Comparison of ENCODE assay signal across 1 cellular context in the genomic region with DNA sequence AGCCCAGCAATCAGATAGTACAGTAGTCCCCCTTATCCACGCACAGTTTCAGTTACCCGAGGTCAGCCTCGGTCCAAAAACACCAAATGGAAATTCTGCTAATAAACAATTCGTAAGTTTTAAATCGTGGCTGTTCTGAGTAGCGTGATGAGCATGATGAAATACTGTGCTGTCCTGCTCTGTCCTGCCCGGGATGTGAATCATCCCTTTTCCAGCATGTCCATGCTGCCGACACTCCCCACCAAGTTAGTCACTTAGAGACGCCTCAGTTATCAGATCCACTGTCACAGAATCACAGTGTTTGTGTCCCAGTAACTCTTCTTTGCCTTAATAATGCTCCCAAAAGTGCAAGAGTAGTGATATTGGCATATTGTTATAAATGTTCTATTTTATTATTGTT.
TF ChIP-seq lines count a peak whose summit lies in the region.

No MANE protein-coding gene starts in this region.

TF ChIP-seq in SK-N-SH, 30 proteins besides CTCF, POLR2A, EP300 and RAD21 (continued from another document):
- TF ChIP-seq, protein P1, sequence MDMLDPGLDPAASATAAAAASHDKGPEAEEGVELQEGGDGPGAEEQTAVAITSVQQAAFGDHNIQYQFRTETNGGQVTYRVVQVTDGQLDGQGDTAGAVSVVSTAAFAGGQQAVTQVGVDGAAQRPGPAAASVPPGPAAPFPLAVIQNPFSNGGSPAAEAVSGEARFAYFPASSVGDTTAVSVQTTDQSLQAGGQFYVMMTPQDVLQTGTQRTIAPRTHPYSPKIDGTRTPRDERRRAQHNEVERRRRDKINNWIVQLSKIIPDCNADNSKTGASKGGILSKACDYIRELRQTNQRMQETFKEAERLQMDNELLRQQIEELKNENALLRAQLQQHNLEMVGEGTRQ (IDR thresholded peaks at IDR 0.05; ENCODE audit: borderline replicate concordance, low read depth, low read length): no peak
- no peak for TF ChIP-seq EZH2phosphoT487 (IDR thresholded peaks at IDR 0.05; ENCODE audit: borderline replicate concordance, low read depth)
TF ChIP-seq in SK-N-SH: peak in this region for 5.
